10 cellular contexts compared by ENCODE assay signal in the genomic region with DNA sequence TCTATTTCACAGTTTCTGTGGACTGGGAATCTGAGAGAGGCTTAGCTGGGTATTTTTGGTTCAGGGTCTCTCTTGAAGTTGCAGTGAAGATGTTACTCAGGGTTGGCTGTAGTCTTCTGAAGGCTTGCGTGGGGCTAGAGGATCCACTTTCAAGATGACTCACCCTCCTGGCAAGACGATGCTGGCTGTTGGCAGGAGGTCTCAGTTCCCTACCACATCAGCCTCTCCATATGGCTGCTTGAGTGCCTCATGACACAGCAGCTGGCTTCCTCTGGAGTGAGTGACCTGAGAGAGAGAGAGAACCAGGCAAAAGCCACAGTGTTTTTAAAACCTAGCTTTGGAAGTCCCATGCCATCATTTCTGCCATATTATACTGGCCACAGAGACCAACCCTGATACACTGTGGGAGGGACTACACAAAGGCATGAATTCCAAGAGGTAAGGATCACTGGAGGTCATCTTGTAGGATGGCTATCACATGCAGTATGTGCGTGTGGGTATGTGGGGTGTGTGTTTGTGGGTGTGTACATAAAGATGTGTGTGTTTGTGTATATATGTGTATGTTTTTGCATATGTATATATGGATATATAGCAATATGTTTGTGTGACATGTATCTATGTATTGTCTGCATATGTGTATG. TPM values are rescaled to one million over a fixed set of nuclear protein-coding genes. Genes with fewer than 3 reads are reported as not detected.
DNase-seq lines count a peak whose midpoint lies in the region; ATAC-seq and TF ChIP-seq lines count a peak whose summit lies in the region.
"Had no signal": no experiment of that assay in that cellular context is flagged by ENCODE, and none has a peak within 500 bp of the region (broad histone marks: within the 10 kb centered on the region; RNA-seq: fewer than 3 reads in every experiment).

No MANE protein-coding gene starts in this region.

- H3K27me3 ChIP-seq in sigmoid colon: peaks cover 11 to 28% (median 16%) of the 10 kb centered on the region in 3 donors
- H3K27me3 ChIP-seq in ascending aorta: no peaks in the 10 kb centered on the region
- H3K27me3 ChIP-seq: BLaER1 had no signal

- peak; percentile 48 to 53 for ATAC-seq in activated CD4-positive, CD25-positive, alpha-beta regulatory T cell treated with anti-CD3 and anti-CD28 coated beads, Interleukin-2, amount 50 U/mL, for 24 hours
- ATAC-seq in HG02885 (IDR thresholded peaks at IDR 0.05; ENCODE audit: poor library complexity, unreplicated experiment): peak; percentile 87

- TF ChIP-seq CTCF in sigmoid colon (IDR thresholded peaks at IDR 0.05) (no peak), ascending aorta (IDR thresholded peaks at IDR 0.05) (no peak)

- no peak overlapping the region for H3K4me3 Mint-ChIP-seq in activated T-cell treated with anti-CD3 and anti-CD28 coated beads, Interleukin-2, amount 50 U/mL, for 24 hours
- H3K4me3 Mint-ChIP-seq: neural crest cell had no signal

- H3K4me1 Mint-ChIP-seq in activated T-cell treated with anti-CD3 and anti-CD28 coated beads, Interleukin-2, amount 50 U/mL, for 24 hours (ENCODE audit: low read depth): peaks cover 8% of the 10 kb centered on the region
- H3K4me1 Mint-ChIP-seq: neural crest cell had no signal

- whole genome bisulfite sequencing in sigmoid colon, 2 donors: 60 to 71% methylated on average over 3 of the region's 3 CpGs

- H3K27me3 Mint-ChIP-seq in activated T-cell treated with anti-CD3 and anti-CD28 coated beads, Interleukin-2, amount 50 U/mL, for 24 hours: peaks cover 26% of the 10 kb centered on the region

- intact Hi-C loops in sigmoid colon (cut with DNase I): no loop called here
- intact Hi-C loops in ascending aorta (cut with DNase I): no loop called here

- H3K9me3 Mint-ChIP-seq in activated T-cell treated with anti-CD3 and anti-CD28 coated beads, Interleukin-2, amount 50 U/mL, for 24 hours: no peaks in the 10 kb centered on the region
- H3K9me3 Mint-ChIP-seq: neural crest cell had no signal

- H3K4me1 ChIP-seq in sigmoid colon: peaks cover 0 to 21% (median 15%) of the 10 kb centered on the region in 4 donors
- peaks cover 0 to 3% of the 10 kb centered on the region in 2 donors for H3K4me1 ChIP-seq in ascending aorta
- H3K4me1 ChIP-seq: BLaER1 had no signal

- no peak for DNase-seq in activated CD4-positive, CD25-positive, alpha-beta regulatory T cell treated with anti-CD3 and anti-CD28 coated beads, Interleukin-2, amount 50 U/mL, for 72 hours
- DNase-seq in NCI-H226: peak; percentile 79
- peak; percentile 46 for DNase-seq in dermis blood vessel endothelial cell
- peak; percentile 82 for DNase-seq in sigmoid colon
- DNase-seq in ascending aorta (ENCODE audit: low spot score in 2 of 2): no peak
- DNase-seq in activated T-cell treated with anti-CD3 and anti-CD28 coated beads, Interleukin-2, amount 50 U/mL, for 24 hours: no peak

- H3K27ac ChIP-seq in sigmoid colon (peak overlapping the region in 1 of 4 donors; percentile 34), ascending aorta (no peak overlapping the region)
- H3K27ac ChIP-seq: BLaER1 had no signal

- H3K9me3 ChIP-seq in sigmoid colon (no peaks in the 10 kb centered on the region), ascending aorta (no peaks in the 10 kb centered on the region)
- H3K9me3 ChIP-seq: BLaER1 had no signal

- no peak overlapping the region for H3K27ac Mint-ChIP-seq in activated T-cell treated with anti-CD3 and anti-CD28 coated beads, Interleukin-2, amount 50 U/mL, for 24 hours

- H3K4me3 ChIP-seq in sigmoid colon (no peak overlapping the region), ascending aorta (no peak overlapping the region)
- H3K4me3 ChIP-seq: BLaER1 had no signal

- no peak for TF ChIP-seq POLR2A in sigmoid colon (IDR thresholded peaks at IDR 0.05)

- peaks cover 3% of the 10 kb centered on the region for H3K36me3 Mint-ChIP-seq in activated T-cell treated with anti-CD3 and anti-CD28 coated beads, Interleukin-2, amount 50 U/mL, for 24 hours (ENCODE audit: low read depth)

- TF ChIP-seq EP300 in sigmoid colon (IDR thresholded peaks at IDR 0.05): no peak

- H3K36me3 ChIP-seq in sigmoid colon (no peaks in the 10 kb centered on the region), ascending aorta (no peaks in the 10 kb centered on the region)
- H3K36me3 ChIP-seq: BLaER1 had no signal

RNA-seq across cellular contexts. Expression of gene DNPEP, which starts 25.1 kb away (rescaled TPM):
- total RNA-seq in dermis blood vessel endothelial cell (54.1 and 67.7 TPM in 2 replicates), sigmoid colon (10 to 100 TPM; 43.2 to 62.8 (median 53.1) TPM), ascending aorta (113 TPM)
- polyA plus RNA-seq in sigmoid colon: 100 to 1,000 TPM; 108 to 137 (median 132) TPM

RNA-seq across cellular contexts. Expression of gene RESP18, which starts 30.1 kb away (rescaled TPM):
- total RNA-seq in dermis blood vessel endothelial cell: not detected in 2 replicates
- total RNA-seq in sigmoid colon: not detected
- polyA plus RNA-seq in sigmoid colon: not detected
- total RNA-seq in ascending aorta: not detected
- total RNA-seq: neural crest cell had no signal

RNA-seq across cellular contexts. Expression of gene PTPRN, which starts 53.4 kb away (rescaled TPM):
- total RNA-seq in dermis blood vessel endothelial cell (0.17 TPM in 1 of 2 replicates, not detected in the other), sigmoid colon (1 to 10 TPM; 1.2 to 8.8 (median 7.9) TPM), ascending aorta (not detected)
- 1 to 10 TPM in 1 of 3 donors, not detected in 2; 3.6 TPM for polyA plus RNA-seq in sigmoid colon

RNA-seq across cellular contexts. Expression of gene DES, which starts 55.5 kb away (rescaled TPM):
- not detected in 2 replicates for total RNA-seq in dermis blood vessel endothelial cell
- over 10,000 TPM in 3 of 4 donors, 1,000 to 10,000 TPM in 1; 7,366 to 30,562 (median 13,340) TPM for total RNA-seq in sigmoid colon
- polyA plus RNA-seq in sigmoid colon: 100 to 1,000 TPM in 2 of 3 donors, 10 to 100 TPM in 1; 35.1 to 264 (median 162) TPM
- 182 TPM for total RNA-seq in ascending aorta

Comparison
In these comparisons a context has a peak if more than half of its experiments do, and no peak if none do; other contexts are left out.
1. DNase-seq: peak in NCI-H226 (single experiment), dermis blood vessel endothelial cell (single experiment) and sigmoid colon (single experiment); none in activated CD4-positive, CD25-positive, alpha-beta regulatory T cell treated with anti-CD3 and anti-CD28 coated beads, Interleukin-2, amount 50 U/mL, for 72 hours (single experiment), ascending aorta (0 of 2) and activated T-cell treated with anti-CD3 and anti-CD28 coated beads, Interleukin-2, amount 50 U/mL, for 24 hours (single experiment).